In the genomic region with DNA sequence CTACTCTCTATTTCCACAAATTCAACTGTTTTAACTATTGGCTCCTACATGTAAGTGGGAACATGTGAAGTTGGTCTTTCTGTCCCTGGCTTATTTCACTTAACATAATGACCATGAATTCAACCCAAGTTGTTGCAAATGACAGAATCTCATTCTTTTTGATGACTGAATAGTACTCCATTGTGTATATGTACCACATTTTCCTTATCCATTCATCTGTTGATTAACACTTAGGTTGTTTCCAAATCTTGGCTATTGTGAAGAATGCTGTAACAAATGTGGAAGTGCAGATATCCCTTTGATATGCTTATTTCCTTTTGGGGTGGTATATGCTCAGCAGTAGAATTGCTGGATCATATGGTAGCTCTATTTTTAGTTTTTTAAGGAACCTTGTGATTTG, we compare ENCODE assay signal across 9 cellular contexts. TPM values are rescaled to one million over a fixed set of nuclear protein-coding genes. Genes with fewer than 3 reads are reported as not detected.
"Had no signal": no experiment of that assay in that cellular context is flagged by ENCODE, and none has a peak within 500 bp of the region (broad histone marks: within the 10 kb centered on the region; RNA-seq: fewer than 3 reads in every experiment).

No MANE protein-coding gene starts in this region.

- H3K4me3 ChIP-seq: GM12878 had no signal

- ATAC-seq: GM12878 had no signal

- DNase-seq: GDM1, GF-D8 had no signal

- FAIRE-seq: G401.6, GM12878, GM12891, GM12892, GM18507, GM19239 had no signal

RNA-seq across cellular contexts. Expression of gene GBP6, which starts 33.0 kb away (rescaled TPM):
- total RNA-seq: G401 had no signal
